Comparison of ENCODE assay signal across 13 cellular contexts in genomic region chr6:88494401-88495140, GRCh38.
DNase-seq lines count a peak whose midpoint lies in the region; ATAC-seq lines count a peak whose summit lies in the region.
"Had no signal": no experiment of that assay in that cellular context is flagged by ENCODE, and none has a peak within 500 bp of the region (broad histone marks: within the 10 kb centered on the region; RNA-seq: fewer than 3 reads in every experiment).

No MANE protein-coding gene starts in this region.

- H3K4me1 Mint-ChIP-seq in activated CD4-positive, alpha-beta T cell treated with anti-CD3 and anti-CD28 coated beads for 36 hours = no peaks in the 10 kb centered on the region
- H3K4me1 Mint-ChIP-seq: activated naive CD8-positive, alpha-beta T cell treated with anti-CD3 and anti-CD28 coated beads for 36 hours had no signal

- POLR2A ChIA-PET in activated CD4-positive, alpha-beta T cell treated with anti-CD3 and anti-CD28 coated beads for 36 hours (lab: Charles Lee) = no interaction called here

- CTCF ChIA-PET in activated CD4-positive, alpha-beta T cell treated with anti-CD3 and anti-CD28 coated beads for 36 hours (lab: Charles Lee) = interaction anchor here (1.0 kb wide), 1 partner anchor 286 kb away, joined by 3 read pairs; no protein-coding TSS in a partner anchor

- H3K27me3 Mint-ChIP-seq in activated CD4-positive, alpha-beta T cell treated with anti-CD3 and anti-CD28 coated beads for 36 hours = peaks cover 13% of the 10 kb centered on the region

- H3K9me3 Mint-ChIP-seq in activated CD4-positive, alpha-beta T cell treated with anti-CD3 and anti-CD28 coated beads for 36 hours (ENCODE audit: low read depth) = no peaks in the 10 kb centered on the region

- no peak overlapping the region for H3K27ac Mint-ChIP-seq in activated CD4-positive, alpha-beta T cell treated with anti-CD3 and anti-CD28 coated beads for 36 hours
- H3K27ac Mint-ChIP-seq: activated naive CD8-positive, alpha-beta T cell treated with anti-CD3 and anti-CD28 coated beads for 36 hours had no signal

- peak; percentile 74 for ATAC-seq in GM18498 (IDR thresholded peaks at IDR 0.05; ENCODE audit: unreplicated experiment)
- peak; percentile 75 for ATAC-seq in GM19438 (IDR thresholded peaks at IDR 0.05; ENCODE audit: low read depth, unreplicated experiment)
- peak; percentile 51 for ATAC-seq in HG02884 (IDR thresholded peaks at IDR 0.05; ENCODE audit: unreplicated experiment)
- no peak for ATAC-seq in activated CD4-positive, alpha-beta T cell treated with anti-CD3 and anti-CD28 coated beads for 36 hours
- no peak for ATAC-seq in Right ventricle myocardium inferior
- ATAC-seq: heart right ventricle had no signal

- no peaks in the 10 kb centered on the region for H3K36me3 Mint-ChIP-seq in activated CD4-positive, alpha-beta T cell treated with anti-CD3 and anti-CD28 coated beads for 36 hours (ENCODE audit: low read depth)
- H3K36me3 Mint-ChIP-seq: activated naive CD8-positive, alpha-beta T cell treated with anti-CD3 and anti-CD28 coated beads for 36 hours had no signal

- peak; percentile 51 for DNase-seq in NAMALWA (ENCODE audit: low spot score)
- no peak for DNase-seq in ureter (ENCODE audit: low spot score)
- DNase-seq in activated CD4-positive, alpha-beta T cell treated with anti-CD3 and anti-CD28 coated beads for 36 hours = no peak
- DNase-seq in Right ventricle myocardium inferior (ENCODE audit: missing footprints) = no peak
- no peak for DNase-seq in NCI-H1694 treated with DMSO at 0.1 percent for 48 hours (lab: John Stamatoyannopoulos, UW)
- DNase-seq: activated naive CD8-positive, alpha-beta T cell treated with anti-CD3 and anti-CD28 coated beads for 36 hours; effector CD8-positive, alpha-beta T cell; heart right ventricle; sigmoid colon; stimulated activated CD8-positive, alpha-beta memory T cell treated with anti-CD3 and anti-CD28 coated beads, Interleukin-4, amount 100 ng/mL, for 48 hours had no signal

- H3K4me3 Mint-ChIP-seq in activated CD4-positive, alpha-beta T cell treated with anti-CD3 and anti-CD28 coated beads for 36 hours = no peak overlapping the region
- H3K4me3 Mint-ChIP-seq: activated naive CD8-positive, alpha-beta T cell treated with anti-CD3 and anti-CD28 coated beads for 36 hours had no signal

- intact Hi-C loops in activated CD4-positive, alpha-beta T cell treated with anti-CD3 and anti-CD28 coated beads for 36 hours (cut with DNase I, micrococcal nuclease) = no loop called here
- intact Hi-C loops in Right ventricle myocardium inferior (cut with DNase I) = loop anchor here (5.0 kb wide), 1 partner anchor 562 kb away; no protein-coding TSS in a partner anchor

Comparison
In these comparisons a context has a peak if more than half of its experiments do, and no peak if none do; other contexts are left out.
1. ATAC-seq: peak in GM18498 (single experiment), GM19438 (single experiment) and HG02884 (single experiment); none in activated CD4-positive, alpha-beta T cell treated with anti-CD3 and anti-CD28 coated beads for 36 hours (single experiment) and Right ventricle myocardium inferior (single experiment).